In the genomic region with DNA sequence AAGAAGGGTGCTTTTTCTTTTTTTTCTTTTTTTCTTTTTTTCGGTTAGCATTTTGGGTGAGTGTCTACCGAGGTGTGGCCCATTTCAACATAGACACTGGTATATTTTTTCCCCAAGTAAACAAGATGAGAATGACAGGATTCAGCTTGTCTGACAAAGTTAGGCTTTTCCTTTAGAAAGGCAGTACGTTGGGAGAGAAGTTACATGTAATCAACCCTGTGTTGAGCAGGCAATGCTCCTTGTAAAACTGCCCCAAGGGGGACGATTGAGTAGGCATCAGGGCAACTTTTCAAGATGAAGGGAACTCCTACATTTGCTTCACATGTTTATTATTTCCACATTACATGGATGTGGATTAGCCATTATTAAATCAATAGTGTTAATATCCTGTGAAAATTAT, we compare ENCODE assay signal across 11 cellular contexts. TPM values are rescaled to one million over a fixed set of nuclear protein-coding genes. Genes with fewer than 3 reads are reported as not detected.
DNase-seq lines count a peak whose midpoint lies in the region; ATAC-seq, FAIRE-seq and TF ChIP-seq lines count a peak whose summit lies in the region.
"Had no signal": no experiment of that assay in that cellular context is flagged by ENCODE, and none has a peak within 500 bp of the region (broad histone marks: within the 10 kb centered on the region; RNA-seq: fewer than 3 reads in every experiment).

No MANE protein-coding gene starts in this region.

- H3K27ac ChIP-seq in HCT116 (ENCODE audit: low read depth, low read length) (no peak overlapping the region), skin epidermis (peak overlapping the region in 20 of 21 experiments; percentile 25 to 98 (median 87)), small intestine (ENCODE audit: low read depth in 1 of 2, low read length in 1 of 2) (peak overlapping the region in 1 of 2 donors; percentile 67)

- ATAC-seq in HCT116 (no peak), GM19463 (IDR thresholded peaks at IDR 0.05; ENCODE audit: unreplicated experiment) (no peak)
- ATAC-seq: activated CD8-positive, alpha-beta T cell treated with anti-CD3 and anti-CD28 coated beads for 36 hours had no signal

- H3K9me3 ChIP-seq in HCT116 (ENCODE audit: control insufficient read depth in 1 of 2, insufficient read depth in 1 of 2, low read depth in 1 of 2, low read length in 2 of 2) = no peaks in the 10 kb centered on the region
- no peaks in the 10 kb centered on the region for H3K9me3 ChIP-seq in adipocyte (ENCODE audit: control insufficient read depth, low read length)
- no peaks in the 10 kb centered on the region for H3K9me3 ChIP-seq in small intestine (ENCODE audit: control insufficient read depth, low read depth)

- H3K79me2 ChIP-seq in HCT116 (ENCODE audit: insufficient read depth, low read length) = peaks cover 65% of the 10 kb centered on the region

- BruUV-seq in HCT116 (replicated peaks; lab: Mats Ljungman, UMichigan) = no TSS peak

- POLR2A ChIA-PET in HCT116 (lab: Charles Lee) = interaction anchor here (0.6 kb wide), 1 partner anchor 336 kb away, joined by 4 read pairs; no protein-coding TSS in a partner anchor

- no peak for FAIRE-seq in small intestine (lab: Jason Lieb, UNC)

- H3K36me3 ChIP-seq in HCT116 (ENCODE audit: control insufficient read depth in 1 of 2, insufficient read depth in 2 of 2, low read length in 2 of 2) (peaks cover 0 to 11% of the 10 kb centered on the region in 2 experiments; a peak in 1 of 4 replicates), adipocyte (ENCODE audit: control insufficient read depth, insufficient read depth, low read length, severe bottlenecking) (peaks cover 12% of the 10 kb centered on the region), small intestine (ENCODE audit: control insufficient read depth in 2 of 2, insufficient read depth in 2 of 2, low read length in 2 of 2) (no peaks in the 10 kb centered on the region)

- whole genome bisulfite sequencing in small intestine, 3 donors = 46 to 85% (median 83%) methylated on average over 4 of the region's 4 CpGs

- CTCF ChIA-PET in HCT116 (lab: Charles Lee) = no interaction called here

- H2AFZ ChIP-seq in HCT116 (ENCODE audit: low read depth, low read length, poor library complexity, severe bottlenecking) = no peak overlapping the region

- peaks cover 41 to 89% of the 10 kb centered on the region in 2 experiments for H3K4me1 ChIP-seq in HCT116 (ENCODE audit: control insufficient read depth in 1 of 2, insufficient read depth in 2 of 2, low read length in 2 of 2)
- H3K4me1 ChIP-seq in adipocyte (ENCODE audit: control insufficient read depth, insufficient read depth, low read length) = peaks cover 71% of the 10 kb centered on the region
- peaks cover 10 to 21% of the 10 kb centered on the region in 2 donors for H3K4me1 ChIP-seq in small intestine (ENCODE audit: control insufficient read depth in 2 of 2, insufficient read depth in 1 of 2, low read depth in 1 of 2, low read length in 1 of 2)

- DNase-seq in HCT116 (ENCODE audit: low read depth, low spot score) (no peak), adipocyte (ENCODE audit: low read depth) (peak; percentile 56), foreskin fibroblast (peak in 1 of 2 donors; percentile 22), NCI-H1436 treated with DMSO at 0.1 percent for 48 hours (lab: John Stamatoyannopoulos, UW) (no peak), small intestine (no peak), HT-29 (ENCODE audit: low spot score) (no peak)
- DNase-seq: activated CD8-positive, alpha-beta T cell treated with anti-CD3 and anti-CD28 coated beads for 36 hours; DMS79; NCI-H2029 had no signal

- TF ChIP-seq CTCF in HCT116 (IDR thresholded peaks at IDR 0.05 in 2 of 3, conservative IDR thresholded peaks at IDR 0.05 in 1 of 3; ENCODE audit: borderline replicate concordance in 1 of 3, insufficient read depth in 1 of 3, low read depth in 2 of 3, low read length in 2 of 3) (no peak), foreskin fibroblast (IDR thresholded peaks at IDR 0.05; ENCODE audit: low read depth, low read length) (no peak)

- peak overlapping the region; percentile 77 for H3K9ac ChIP-seq in HCT116 (ENCODE audit: low read length)
- H3K9ac ChIP-seq in adipocyte (ENCODE audit: low read length) = peak overlapping the region; percentile 96

- RAD21 ChIA-PET in HCT116 (lab: Charles Lee; ENCODE audit: low non-redundant PET in 1 of 2, low total read pairs in 2 of 2, uncharacterized antibody in 2 of 2, unreplicated experiment in 2 of 2) = no interaction called here

- H3K9me2 ChIP-seq in HCT116 (ENCODE audit: insufficient read depth) = no peaks in the 10 kb centered on the region

- intact Hi-C loops in HCT116 (cut with micrococcal nuclease) = no loop called here

- peak overlapping the region; percentile 88 for H3K4me2 ChIP-seq in HCT116 (ENCODE audit: low read length)

- H3K4me3 ChIP-seq in HCT116 (replicated peaks in 1 of 2; ENCODE audit: low read depth in 1 of 2, low read length in 2 of 2) (peak overlapping the region in 1 of 2 experiments; percentile 74; a peak in 2 of 4 replicates), adipocyte (ENCODE audit: low read length) (peak overlapping the region; percentile 95), foreskin fibroblast (ENCODE audit: low read depth in 1 of 2, low read length in 2 of 2) (peak overlapping the region; percentile 87 to 89), skin epidermis (peak overlapping the region; percentile 39 to 63 (median 52)), small intestine (ENCODE audit: low read depth in 1 of 2, low read length in 2 of 2) (peak overlapping the region in 1 of 2 donors; percentile 57)

- TF ChIP-seq POLR2A in HCT116 (IDR thresholded peaks at IDR 0.05; ENCODE audit: borderline replicate concordance, extremely low read depth, insufficient read depth, insufficient read length) = no peak

- no peaks in the 10 kb centered on the region for H3K27me3 ChIP-seq in HCT116 (ENCODE audit: insufficient read depth, low read length)
- no peaks in the 10 kb centered on the region for H3K27me3 ChIP-seq in adipocyte (replicated peaks; ENCODE audit: control insufficient read depth, insufficient read depth, low read length)
- no peaks in the 10 kb centered on the region for H3K27me3 ChIP-seq in small intestine (ENCODE audit: control insufficient read depth in 2 of 2, insufficient read depth in 2 of 2, low read length in 2 of 2)

- TF ChIP-seq RAD21 in HCT116 (IDR thresholded peaks at IDR 0.05; ENCODE audit: low read depth) = no peak

- no peaks in the 10 kb centered on the region for H4K20me1 ChIP-seq in HCT116 (ENCODE audit: insufficient read depth)

TF ChIP-seq in HCT116, 20 proteins besides CTCF, POLR2A, EP300 and RAD21 (continues in another document):
- TF ChIP-seq TCF7L2 (IDR thresholded peaks at IDR 0.05; ENCODE audit: borderline replicate concordance, extremely low read depth, insufficient read depth, insufficient read length) (no peak), EGR1 (IDR thresholded peaks at IDR 0.05; ENCODE audit: low read depth) (no peak), SIN3A (IDR thresholded peaks at IDR 0.05; ENCODE audit: low read depth) (no peak), ZNF274 (IDR thresholded peaks at IDR 0.05; ENCODE audit: low read depth, low read length) (no peak), JUND (IDR thresholded peaks at IDR 0.05) (no peak), YY1 (IDR thresholded peaks at IDR 0.05; ENCODE audit: extremely low read depth, insufficient replicate concordance, low read depth, low read length) (no peak), ELF1 (IDR thresholded peaks at IDR 0.05; ENCODE audit: borderline replicate concordance, low read depth) (no peak)
- TF ChIP-seq, protein P1, sequence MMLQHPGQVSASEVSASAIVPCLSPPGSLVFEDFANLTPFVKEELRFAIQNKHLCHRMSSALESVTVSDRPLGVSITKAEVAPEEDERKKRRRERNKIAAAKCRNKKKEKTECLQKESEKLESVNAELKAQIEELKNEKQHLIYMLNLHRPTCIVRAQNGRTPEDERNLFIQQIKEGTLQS (IDR thresholded peaks at IDR 0.05) = no peak
- TF ChIP-seq, protein P2, sequence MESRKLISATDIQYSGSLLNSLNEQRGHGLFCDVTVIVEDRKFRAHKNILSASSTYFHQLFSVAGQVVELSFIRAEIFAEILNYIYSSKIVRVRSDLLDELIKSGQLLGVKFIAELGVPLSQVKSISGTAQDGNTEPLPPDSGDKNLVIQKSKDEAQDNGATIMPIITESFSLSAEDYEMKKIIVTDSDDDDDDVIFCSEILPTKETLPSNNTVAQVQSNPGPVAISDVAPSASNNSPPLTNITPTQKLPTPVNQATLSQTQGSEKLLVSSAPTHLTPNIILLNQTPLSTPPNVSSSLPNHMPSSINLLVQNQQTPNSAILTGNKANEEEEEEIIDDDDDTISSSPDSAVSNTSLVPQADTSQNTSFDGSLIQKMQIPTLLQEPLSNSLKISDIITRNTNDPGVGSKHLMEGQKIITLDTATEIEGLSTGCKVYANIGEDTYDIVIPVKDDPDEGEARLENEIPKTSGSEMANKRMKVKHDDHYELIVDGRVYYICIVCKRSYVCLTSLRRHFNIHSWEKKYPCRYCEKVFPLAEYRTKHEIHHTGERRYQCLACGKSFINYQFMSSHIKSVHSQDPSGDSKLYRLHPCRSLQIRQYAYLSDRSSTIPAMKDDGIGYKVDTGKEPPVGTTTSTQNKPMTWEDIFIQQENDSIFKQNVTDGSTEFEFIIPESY (IDR thresholded peaks at IDR 0.05; ENCODE audit: extremely low read depth, insufficient replicate concordance, low read length) = no peak

RNA-seq across cellular contexts. Expression of a gene that starts 1.7 kb away (rescaled TPM):
- total RNA-seq in HCT116 (2021; ENCODE audit: unreplicated experiment) = 110 TPM
- polyA plus RNA-seq in HCT116 (2012) = 170 and 244 TPM in 2 replicates
- polyA plus RNA-seq in small intestine = 10 to 100 TPM; 11.6 to 65.9 (median 18.1) TPM
- 33.4 and 40.3 TPM in 2 replicates for total RNA-seq in HT-29 (2014; rRNA removed; shearing (Covaris generic))
